In the genomic region with DNA sequence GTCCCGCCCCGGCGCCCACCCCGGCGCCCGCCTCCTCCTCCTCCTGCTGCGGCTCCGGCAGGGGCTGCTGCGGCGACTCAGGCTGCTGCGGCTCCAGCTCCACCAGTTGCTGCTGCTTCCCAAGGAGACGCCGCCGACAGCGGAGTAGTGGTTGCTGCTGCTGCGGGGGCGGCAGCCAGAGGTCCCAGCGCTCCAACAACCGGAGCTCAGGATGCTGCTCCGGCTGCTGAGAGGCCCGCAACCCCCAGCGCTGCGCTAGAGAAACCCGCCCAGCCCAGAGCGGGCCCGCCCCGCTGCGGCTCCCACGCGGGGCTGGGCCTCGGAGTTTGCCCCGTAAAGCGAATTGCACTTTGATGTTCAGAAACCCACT, we compare ENCODE assay signal across 12 cellular contexts. TPM values are rescaled to one million over a fixed set of nuclear protein-coding genes. Genes with fewer than 3 reads are reported as not detected.
DNase-seq lines count a peak whose midpoint lies in the region; ATAC-seq and TF ChIP-seq lines count a peak whose summit lies in the region.
"Had no signal": no experiment of that assay in that cellular context is flagged by ENCODE, and none has a peak within 500 bp of the region (broad histone marks: within the 10 kb centered on the region; RNA-seq: fewer than 3 reads in every experiment).

No MANE protein-coding gene starts in this region.

- peaks cover 0 to 10% (median 5%) of the 10 kb centered on the region in 3 donors for H3K4me1 Mint-ChIP-seq in CD8-positive, alpha-beta memory T cell
- H3K4me1 Mint-ChIP-seq: activated CD4-positive, alpha-beta memory T cell treated with anti-CD3 and anti-CD28 coated beads, Interleukin-2, amount 10 ng/mL, durations not matched to agents 7 days and 5 days had no signal

- peaks cover 23 to 67% of the 10 kb centered on the region in 2 donors for H3K27me3 Mint-ChIP-seq in CD8-positive, alpha-beta memory T cell

- no peaks in the 10 kb centered on the region for H3K9me3 Mint-ChIP-seq in CD8-positive, alpha-beta memory T cell
- H3K9me3 Mint-ChIP-seq: activated CD4-positive, alpha-beta memory T cell treated with anti-CD3 and anti-CD28 coated beads, Interleukin-2, amount 10 ng/mL, durations not matched to agents 7 days and 5 days; activated naive CD4-positive, alpha-beta T cell treated with anti-CD3 and anti-CD28 coated beads, Interleukin-2, amount 50 U/mL, for 72 hours; T-cell had no signal

- ATAC-seq in Panc1 (peak; percentile 75), GM21529 (IDR thresholded peaks at IDR 0.05; ENCODE audit: unreplicated experiment) (no peak)
- ATAC-seq: activated naive CD4-positive, alpha-beta T cell treated with anti-CD3 and anti-CD28 coated beads, Interleukin-2, amount 50 U/mL, for 72 hours; T-cell had no signal

- H3K36me3 Mint-ChIP-seq in CD8-positive, alpha-beta memory T cell = no peaks in the 10 kb centered on the region
- H3K36me3 Mint-ChIP-seq: activated naive CD4-positive, alpha-beta T cell treated with anti-CD3 and anti-CD28 coated beads, Interleukin-2, amount 50 U/mL, for 72 hours; T-cell had no signal

- no peaks in the 10 kb centered on the region for H3K36me3 ChIP-seq in Panc1 (ENCODE audit: control insufficient read depth, insufficient read depth, low read length)
- H3K36me3 ChIP-seq in CD8-positive, alpha-beta memory T cell (ENCODE audit: insufficient read depth, low read length) = no peaks in the 10 kb centered on the region

- in situ Hi-C loops in Panc1 (cut with HindIII; ENCODE audit: low pct_unique_long_range_greater_than_20kb, low sequenced_read_pairs) = no loop called here

- intact Hi-C loops in Panc1 (cut with micrococcal nuclease; ENCODE audit: unreplicated experiment) = no loop called here

- H3K27me3 ChIP-seq in Panc1 (ENCODE audit: control insufficient read depth, insufficient read depth, low read length) = peaks cover 34% of the 10 kb centered on the region
- peaks cover 14% of the 10 kb centered on the region for H3K27me3 ChIP-seq in CD8-positive, alpha-beta memory T cell (ENCODE audit: insufficient read depth, low read length, poor library complexity, severe bottlenecking)

- H3K27ac ChIP-seq in Panc1 (ENCODE audit: low read length) = no peak overlapping the region
- no peak overlapping the region for H3K27ac ChIP-seq in CD8-positive, alpha-beta memory T cell (ENCODE audit: low read depth, low read length)

- H3K9me3 ChIP-seq in Panc1 (ENCODE audit: control insufficient read depth, insufficient read depth, low read depth, low read length) = no peaks in the 10 kb centered on the region
- no peaks in the 10 kb centered on the region for H3K9me3 ChIP-seq in CD8-positive, alpha-beta memory T cell (ENCODE audit: low read length)

- no TSS peak for BruUV-seq in Panc1 (replicated peaks; lab: Mats Ljungman, UMichigan)

- TF ChIP-seq CTCF in Panc1 (IDR thresholded peaks at IDR 0.05) (no peak), fibroblast of pulmonary artery (IDR thresholded peaks at IDR 0.05; ENCODE audit: low read length, missing control alignments) (no peak)

- H3K4me1 ChIP-seq in Panc1 (ENCODE audit: control insufficient read depth, insufficient read depth, low read length) = no peaks in the 10 kb centered on the region; the same call in 1 of the 2 replicates
- no peaks in the 10 kb centered on the region for H3K4me1 ChIP-seq in CD8-positive, alpha-beta memory T cell (ENCODE audit: insufficient read depth, low read length)

- CTCF ChIA-PET in Panc1 (lab: Charles Lee) = no interaction called here
- CTCF ChIA-PET in CD8-positive, alpha-beta memory T cell (lab: Charles Lee) = no interaction called here

- DNase-seq in EL = peak; percentile 33
- DNase-seq in Panc1 (ENCODE audit: low read depth, low spot score) = no peak
- DNase-seq in fibroblast of pulmonary artery (ENCODE audit: low read depth) = peak; percentile 8
- no peak for DNase-seq in skeletal muscle cell (ENCODE audit: low read depth)
- DNase-seq in DMS153 treated with DMSO at 0.1 percent for 48 hours (lab: John Stamatoyannopoulos, UW; ENCODE audit: unreplicated experiment) = no peak
- DNase-seq in CD8-positive, alpha-beta memory T cell = no peak
- DNase-seq: activated CD4-positive, alpha-beta memory T cell treated with anti-CD3 and anti-CD28 coated beads, Interleukin-2, amount 10 ng/mL, durations not matched to agents 7 days and 5 days; NCI-H1092; NCI-H526; T-cell had no signal

- POLR2A ChIA-PET in Panc1 (lab: Charles Lee) = no interaction called here
- POLR2A ChIA-PET in CD8-positive, alpha-beta memory T cell (lab: Charles Lee) = no interaction called here

- H3K27ac Mint-ChIP-seq in CD8-positive, alpha-beta memory T cell = no peak overlapping the region
- H3K27ac Mint-ChIP-seq: activated CD4-positive, alpha-beta memory T cell treated with anti-CD3 and anti-CD28 coated beads, Interleukin-2, amount 10 ng/mL, durations not matched to agents 7 days and 5 days; activated naive CD4-positive, alpha-beta T cell treated with anti-CD3 and anti-CD28 coated beads, Interleukin-2, amount 50 U/mL, for 72 hours had no signal

- H3K4me3 Mint-ChIP-seq in CD8-positive, alpha-beta memory T cell = no peak overlapping the region
- H3K4me3 Mint-ChIP-seq: activated CD4-positive, alpha-beta memory T cell treated with anti-CD3 and anti-CD28 coated beads, Interleukin-2, amount 10 ng/mL, durations not matched to agents 7 days and 5 days had no signal

- H3K4me3 ChIP-seq in Panc1 (ENCODE audit: low read depth in 2 of 2, low read length in 2 of 2) = peak overlapping the region; percentile 21 to 33
- H3K4me3 ChIP-seq in fibroblast of pulmonary artery (replicated peaks; ENCODE audit: low read depth, low read length) = no peak overlapping the region
- peak overlapping the region; percentile 24 for H3K4me3 ChIP-seq in skeletal muscle cell (ENCODE audit: low read depth, low read length)
- no peak overlapping the region for H3K4me3 ChIP-seq in CD8-positive, alpha-beta memory T cell (ENCODE audit: low read length)

RNA-seq across cellular contexts. Expression of gene CRCT1, which starts 1.2 kb away (rescaled TPM):
- not detected for total RNA-seq in Panc1 (2021; ENCODE audit: unreplicated experiment)
- not detected for polyA plus RNA-seq in Panc1 (2012; ENCODE audit: insufficient read length)
- not detected for total RNA-seq in CD8-positive, alpha-beta memory T cell
- not detected for polyA plus RNA-seq in CD8-positive, alpha-beta memory T cell
- total RNA-seq: activated CD4-positive, alpha-beta memory T cell treated with anti-CD3 and anti-CD28 coated beads, Interleukin-2, amount 10 ng/mL, durations not matched to agents 7 days and 5 days; activated naive CD4-positive, alpha-beta T cell treated with anti-CD3 and anti-CD28 coated beads, Interleukin-2, amount 50 U/mL, for 72 hours; T-cell had no signal

RNA-seq across cellular contexts. Expression of gene LCE5A, which starts 4.8 kb away (rescaled TPM):
- not detected for total RNA-seq in Panc1 (2021; ENCODE audit: unreplicated experiment)
- polyA plus RNA-seq in Panc1 (2012; ENCODE audit: insufficient read length) = not detected
- not detected for total RNA-seq in CD8-positive, alpha-beta memory T cell
- polyA plus RNA-seq in CD8-positive, alpha-beta memory T cell = not detected
- total RNA-seq: activated CD4-positive, alpha-beta memory T cell treated with anti-CD3 and anti-CD28 coated beads, Interleukin-2, amount 10 ng/mL, durations not matched to agents 7 days and 5 days; activated naive CD4-positive, alpha-beta T cell treated with anti-CD3 and anti-CD28 coated beads, Interleukin-2, amount 50 U/mL, for 72 hours; T-cell had no signal

RNA-seq across cellular contexts. Expression of gene LCE3E, which starts 51.1 kb away (rescaled TPM):
- total RNA-seq in Panc1 (2021; ENCODE audit: unreplicated experiment) = not detected
- polyA plus RNA-seq in Panc1 (2012; ENCODE audit: insufficient read length) = not detected
- total RNA-seq in CD8-positive, alpha-beta memory T cell = not detected
- not detected for polyA plus RNA-seq in CD8-positive, alpha-beta memory T cell
- total RNA-seq: activated CD4-positive, alpha-beta memory T cell treated with anti-CD3 and anti-CD28 coated beads, Interleukin-2, amount 10 ng/mL, durations not matched to agents 7 days and 5 days; activated naive CD4-positive, alpha-beta T cell treated with anti-CD3 and anti-CD28 coated beads, Interleukin-2, amount 50 U/mL, for 72 hours; T-cell had no signal

Comparison
In these comparisons a context has a peak if more than half of its experiments do, and no peak if none do; other contexts are left out.
1. DNase-seq: peak in EL (single experiment) and fibroblast of pulmonary artery (single experiment); none in Panc1 (single experiment), skeletal muscle cell (single experiment), DMS153 treated with DMSO at 0.1 percent for 48 hours (single experiment) and CD8-positive, alpha-beta memory T cell (0 of 5).
2. H3K4me3 ChIP-seq: peak in Panc1 (2 of 2) and skeletal muscle cell (single experiment); none in fibroblast of pulmonary artery (single experiment) and CD8-positive, alpha-beta memory T cell (single experiment).